ENCODE assay signal across 11 cellular contexts in genomic region chr16:29813644-29814562, GRCh38. TPM values are rescaled to one million over a fixed set of nuclear protein-coding genes. Genes with fewer than 3 reads are reported as not detected.
DNase-seq lines count a peak whose midpoint lies in the region; ATAC-seq, FAIRE-seq and TF ChIP-seq lines count a peak whose summit lies in the region.
"Had no signal": no experiment of that assay in that cellular context is flagged by ENCODE, and none has a peak within 500 bp of the region (broad histone marks: within the 10 kb centered on the region; RNA-seq: fewer than 3 reads in every experiment).

No MANE protein-coding gene starts in this region.

- peak overlapping the region; percentile 87 to 99 (median 96) for H3K4me3 Mint-ChIP-seq in brain

- H3K36me3 ChIP-seq in muscle layer of colon (ENCODE audit: insufficient read depth, low read length): peaks cover 21% of the 10 kb centered on the region

- peaks cover 3% of the 10 kb centered on the region for H3K4me1 ChIP-seq in right cardiac atrium (ENCODE audit: control insufficient read depth, insufficient read depth, low read length)
- H3K4me1 ChIP-seq in muscle layer of colon (ENCODE audit: insufficient read depth, low read length): peaks cover 61% of the 10 kb centered on the region

- peak in 2 of 3 donors; percentile 57 to 67 for DNase-seq in right cardiac atrium
- no peak for DNase-seq in left cardiac atrium
- DNase-seq in H54 (ENCODE audit: insufficient read length, low spot score): no peak
- no peak for DNase-seq in NCI-H2171 (lab: John Stamatoyannopoulos, UW)
- DNase-seq in RPMI8226: no peak
- DNase-seq: COR-L47, NCI-H1092 had no signal

- no peak for ATAC-seq in right cardiac atrium
- no peak for ATAC-seq in left cardiac atrium
- no peak for ATAC-seq in HG02759 (IDR thresholded peaks at IDR 0.05; ENCODE audit: unreplicated experiment)

- no peak for TF ChIP-seq CTCF in brain (conservative IDR thresholded peaks at IDR 0.05)

- H3K27me3 Mint-ChIP-seq in brain: peaks cover 10% of the 10 kb centered on the region

- H3K27ac Mint-ChIP-seq in brain: peak overlapping the region; percentile 97 to 100 (median 99)

- H3K9me3 ChIP-seq in right cardiac atrium (ENCODE audit: control insufficient read depth, low read length) (no peaks in the 10 kb centered on the region), muscle layer of colon (ENCODE audit: low read length) (no peaks in the 10 kb centered on the region)

- TF ChIP-seq POLR2A in H54 (IDR thresholded peaks at IDR 0.05; ENCODE audit: low read depth, low read length): no peak

- intact Hi-C loops in right cardiac atrium (cut with DNase I): loop anchor here in 1 of 4 donors (10.0 kb wide), 1 partner anchor 181 kb away; the partner anchor contains the start of genes HIRIP3 and INO80E
- intact Hi-C loops in left cardiac atrium (cut with DNase I): no loop called here

- 69% methylated on average over 24 of the region's 24 CpGs for WGBS in right cardiac atrium

- H3K27me3 ChIP-seq in right cardiac atrium (ENCODE audit: control insufficient read depth, insufficient read depth): no peaks in the 10 kb centered on the region
- no peaks in the 10 kb centered on the region for H3K27me3 ChIP-seq in muscle layer of colon (ENCODE audit: control insufficient read depth in 1 of 2, insufficient read depth in 2 of 2, low read length in 2 of 2)

- H3K4me3 ChIP-seq in right cardiac atrium (ENCODE audit: low read length) (no peak overlapping the region), muscle layer of colon (ENCODE audit: low read depth in 1 of 2, low read length in 2 of 2) (peak overlapping the region in 1 of 2 donors; percentile 78)

- peaks cover 86% of the 10 kb centered on the region for H3K4me1 Mint-ChIP-seq in brain

- H3K9me3 Mint-ChIP-seq in brain: peaks cover 0 to 4% (median 0%) of the 10 kb centered on the region in 5 experiments

- peaks cover 19% of the 10 kb centered on the region for H3K36me3 Mint-ChIP-seq in brain

- no peak overlapping the region for H3K27ac ChIP-seq in right cardiac atrium (ENCODE audit: low read length)
- peak overlapping the region; percentile 98 for H3K27ac ChIP-seq in muscle layer of colon (ENCODE audit: low read depth, low read length)

- no peak overlapping the region for H3K9ac ChIP-seq in muscle layer of colon (ENCODE audit: low read length)

- FAIRE-seq in H54 (lab: Jason Lieb, UNC): no peak
- FAIRE-seq: GM12892 had no signal

RNA-seq across cellular contexts. Expression of gene PRRT2, which starts 1.9 kb away (rescaled TPM):
- 1 to 10 TPM; 2.5 to 5.0 (median 4.4) TPM for total RNA-seq in right cardiac atrium
- polyA plus RNA-seq in right cardiac atrium: 4.8 TPM
- 1 to 10 TPM; 2.2 to 3.0 TPM for total RNA-seq in left cardiac atrium
- 55.1 TPM for polyA plus RNA-seq in brain (ENCODE audit: insufficient read depth, low read depth, low replicate concordance)

RNA-seq across cellular contexts. Expression of gene PAGR1, which starts 2.0 kb away (rescaled TPM):
- total RNA-seq in right cardiac atrium: 10 to 100 TPM; 13.7 to 20.3 (median 15.2) TPM
- polyA plus RNA-seq in right cardiac atrium: 33.8 TPM
- total RNA-seq in left cardiac atrium: 10 to 100 TPM; 15.1 to 16.6 TPM
- polyA plus RNA-seq in brain (ENCODE audit: insufficient read depth, low read depth, low replicate concordance): 57.0 TPM

RNA-seq across cellular contexts. Expression of gene MVP, which starts 6.4 kb away (rescaled TPM):
- 10 to 100 TPM; 48.2 to 73.9 (median 64.0) TPM for total RNA-seq in right cardiac atrium
- 50.6 TPM for polyA plus RNA-seq in right cardiac atrium
- total RNA-seq in left cardiac atrium: 10 to 100 TPM; 72.7 to 82.4 TPM
- 31.7 TPM for polyA plus RNA-seq in brain (ENCODE audit: insufficient read depth, low read depth, low replicate concordance)

RNA-seq across cellular contexts. Expression of gene MAZ, which starts 7.6 kb away (rescaled TPM):
- total RNA-seq in right cardiac atrium: 100 to 1,000 TPM in 3 of 4 donors, 10 to 100 TPM in 1; 82.3 to 113 (median 104) TPM
- 69.3 TPM for polyA plus RNA-seq in right cardiac atrium
- total RNA-seq in left cardiac atrium: 10 to 100 TPM; 84.8 to 96.7 TPM
- 626 TPM for polyA plus RNA-seq in brain (ENCODE audit: insufficient read depth, low read depth, low replicate concordance)

RNA-seq across cellular contexts. Expression of gene KIF22, which starts 23.4 kb away (rescaled TPM):
- total RNA-seq in right cardiac atrium (10 to 100 TPM; 19.0 to 53.8 (median 41.6) TPM), left cardiac atrium (10 to 100 TPM; 22.1 to 30.1 TPM)
- polyA plus RNA-seq in right cardiac atrium (89.6 TPM), brain (ENCODE audit: insufficient read depth, low read depth, low replicate concordance) (129 TPM)

Comparison
In these comparisons a context has a peak if more than half of its experiments do, and no peak if none do; other contexts are left out.
1. DNase-seq: peak in right cardiac atrium (2 of 3); none in left cardiac atrium (single experiment), H54 (single experiment), NCI-H2171 (single experiment) and RPMI8226 (single experiment).